ENCODE assay signal across 26 cellular contexts in the genomic region with DNA sequence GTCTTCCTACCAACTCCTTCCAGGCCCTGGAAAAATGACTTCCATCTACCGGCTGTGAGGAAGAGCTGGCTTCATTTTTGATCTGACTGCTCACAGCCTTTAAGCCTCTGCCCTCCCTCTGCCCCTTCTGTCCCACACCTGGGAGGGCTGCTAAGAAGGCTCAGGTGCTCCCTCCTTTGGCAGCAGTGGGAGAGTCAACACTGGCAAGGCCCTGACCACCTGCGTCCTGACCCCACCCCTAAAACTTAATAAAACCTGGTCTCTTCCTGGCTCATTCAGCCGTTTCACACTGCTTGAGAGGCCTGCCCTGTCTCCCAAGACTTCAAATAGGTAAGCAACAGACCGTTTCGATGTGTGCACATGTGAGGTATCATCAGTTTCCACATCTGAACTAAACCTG. TPM values are rescaled to one million over a fixed set of nuclear protein-coding genes. Genes with fewer than 3 reads are reported as not detected.
DNase-seq lines count a peak whose midpoint lies in the region; ATAC-seq, FAIRE-seq and TF ChIP-seq lines count a peak whose summit lies in the region.
"Had no signal": no experiment of that assay in that cellular context is flagged by ENCODE, and none has a peak within 500 bp of the region (broad histone marks: within the 10 kb centered on the region; RNA-seq: fewer than 3 reads in every experiment).

No MANE protein-coding gene starts in this region.

- H3K27ac Mint-ChIP-seq in nephron progenitor cell: peak overlapping the region; percentile 83
- H3K27ac Mint-ChIP-seq: activated naive CD8-positive, alpha-beta T cell treated with anti-CD3 and anti-CD28 coated beads, Interleukin-2, amount 50 U/mL, for 24 hours; stimulated activated naive CD8-positive, alpha-beta T cell treated with anti-CD3 and anti-CD28 coated beads, Interleukin-15, Interleukin-2, amounts not matched to agents 100 ng/mL and 50 ng/mL, for 24 hours had no signal

- TF ChIP-seq CTCF in H1 (IDR thresholded peaks at IDR 0.05; ENCODE audit: control extremely low read depth in 1 of 3, insufficient read depth in 1 of 3, low read depth in 1 of 3, low read length in 3 of 3) (peak; percentile 62 to 78 (median 69)), nephron progenitor cell (IDR thresholded peaks at IDR 0.05) (no peak)

- H3K14ac ChIP-seq in H1 (ENCODE audit: insufficient read length): no peak overlapping the region

- H3K18ac ChIP-seq in H1 (ENCODE audit: extremely low read depth, low read length): no peak overlapping the region

- H2BK12ac ChIP-seq in H1 (ENCODE audit: low read depth, low read length): no peak overlapping the region; the same call in 1 of the 2 replicates

- H3K9ac ChIP-seq in H1 (replicated peaks in 1 of 4; ENCODE audit: extremely low read depth in 1 of 4, low read depth in 3 of 4, low read length in 3 of 4): no peak overlapping the region

- TF ChIP-seq EP300 in H1 (IDR thresholded peaks at IDR 0.05; ENCODE audit: borderline replicate concordance in 1 of 2, low read depth in 2 of 2, low read length in 2 of 2): no peak

- no peak overlapping the region for H3K4me3 Mint-ChIP-seq in nephron progenitor cell
- H3K4me3 Mint-ChIP-seq: activated naive CD8-positive, alpha-beta T cell treated with anti-CD3 and anti-CD28 coated beads, Interleukin-2, amount 50 U/mL, for 24 hours; CD14-positive monocyte; stimulated activated naive CD8-positive, alpha-beta T cell treated with anti-CD3 and anti-CD28 coated beads, Interleukin-15, Interleukin-2, amounts not matched to agents 100 ng/mL and 50 ng/mL, for 24 hours had no signal

- H3K9me3 Mint-ChIP-seq in nephron progenitor cell: no peaks in the 10 kb centered on the region
- H3K9me3 Mint-ChIP-seq: activated naive CD8-positive, alpha-beta T cell treated with anti-CD3 and anti-CD28 coated beads, Interleukin-2, amount 50 U/mL, for 24 hours; CD14-positive monocyte; stimulated activated naive CD8-positive, alpha-beta T cell treated with anti-CD3 and anti-CD28 coated beads, Interleukin-15, Interleukin-2, amounts not matched to agents 100 ng/mL and 50 ng/mL, for 24 hours had no signal

- no peaks in the 10 kb centered on the region; a peak in 1 of 7 replicates for H3K4me1 ChIP-seq in H1 (replicated peaks in 1 of 4; ENCODE audit: control insufficient read depth in 3 of 4, insufficient read depth in 4 of 4, low read length in 3 of 4)

- TF ChIP-seq RAD21 in H1 (IDR thresholded peaks at IDR 0.05 in 1 of 2, conservative IDR thresholded peaks at IDR 0.05 in 1 of 2; ENCODE audit: low read depth in 2 of 2, low read length in 2 of 2): peak; percentile 55 to 69

- H3K4me3 ChIP-seq in H1 (ENCODE audit: extremely low read depth in 1 of 4, insufficient read depth in 2 of 4, low read depth in 3 of 4, low read length in 4 of 4): no peak overlapping the region
- H3K4me3 ChIP-seq: heart left ventricle, left lung had no signal

- CTCF ChIA-PET in H1 (lab: Charles Lee; ENCODE audit: partially characterized antibody): interaction anchor here (0.7 to 2.7 kb wide), 17 partner anchors 8 to 198 kb away, joined by 3 to 14 read pairs (median 5); no protein-coding TSS in a partner anchor

- no peak overlapping the region for H2BK120ac ChIP-seq in H1 (replicated peaks; ENCODE audit: low read depth, low read length)

- peaks cover 39% of the 10 kb centered on the region for H3K36me3 Mint-ChIP-seq in nephron progenitor cell (ENCODE audit: low read depth)

- no peaks in the 10 kb centered on the region; the same call in 1 of the 2 replicates for H3K23me2 ChIP-seq in H1 (ENCODE audit: low read depth, low read length)

- H4K20me1 ChIP-seq in H1 (replicated peaks in 1 of 2; ENCODE audit: control insufficient read depth in 1 of 2, insufficient read depth in 2 of 2, low read length in 2 of 2): peaks cover 0 to 1% of the 10 kb centered on the region in 2 experiments

- no peak overlapping the region for H3K56ac ChIP-seq in H1 (replicated peaks; ENCODE audit: insufficient read length, low read depth, low read length)

- H4K5ac ChIP-seq in H1 (ENCODE audit: insufficient read length, low read depth, low read length): no peak overlapping the region

- ATAC-seq in HG03469 (IDR thresholded peaks at IDR 0.05; ENCODE audit: unreplicated experiment): no peak
- ATAC-seq: activated naive CD8-positive, alpha-beta T cell treated with anti-CD3 and anti-CD28 coated beads, Interleukin-2, amount 50 U/mL, for 24 hours; heart left ventricle; left lung; sciatic nerve; SK-N-SH treated with all-trans-retinoic acid at 6 μM for 48 hours had no signal

- H3K79me2 ChIP-seq in H1 (ENCODE audit: control insufficient read depth in 1 of 2, insufficient read depth in 2 of 2, low read length in 2 of 2): no peaks in the 10 kb centered on the region

- intact Hi-C loops in head of caudate nucleus (cut with DNase I): no loop called here

- no peak overlapping the region for H3K4me2 ChIP-seq in H1 (ENCODE audit: insufficient read depth in 1 of 2, low read depth in 2 of 2, low read length in 2 of 2)

- POLR2A ChIA-PET in H1 (lab: Charles Lee; ENCODE audit: partially characterized antibody): interaction anchor here (0.8 to 1.7 kb wide), 2 partner anchors 123 to 184 kb away, joined by 3 to 5 read pairs; no protein-coding TSS in a partner anchor

- H2BK20ac ChIP-seq in H1 (ENCODE audit: low read length): no peak overlapping the region

- no peak overlapping the region for H4K8ac ChIP-seq in H1 (ENCODE audit: extremely low read depth, insufficient read depth, low read length)

- no peaks in the 10 kb centered on the region for H3K9me3 ChIP-seq in H1 (ENCODE audit: insufficient read depth in 2 of 2, low read depth in 1 of 2, low read length in 1 of 2)
- H3K9me3 ChIP-seq: heart left ventricle, left lung had no signal

- H2BK5ac ChIP-seq in H1 (ENCODE audit: low read depth, low read length): peak overlapping the region; percentile 66

- DNase-seq in GM12891 (ENCODE audit: insufficient read length, low spot score): no peak
- DNase-seq in NCI-H69 (lab: John Stamatoyannopoulos, UW): peak; percentile 62
- DNase-seq in H1 (ENCODE audit: low read depth in 1 of 2, low spot score in 2 of 2): peak; percentile 23 to 55
- DNase-seq in nephron progenitor cell: no peak
- no peak for DNase-seq in stimulated activated CD4-positive, alpha-beta T cell treated with anti-CD3 and anti-CD28 coated beads, Interleukin-4, amount 100 ng/mL, for 4 hours
- no peak for DNase-seq in head of caudate nucleus
- no peak for DNase-seq in NOMO-1 treated with DMSO at 0.1 percent for 48 hours (lab: John Stamatoyannopoulos, UW; ENCODE audit: unreplicated experiment)
- DNase-seq: activated CD4-positive, alpha-beta T cell treated with anti-CD3 and anti-CD28 coated beads, Interleukin-2, amount 50 U/mL, for 48 hours; activated CD8-positive, alpha-beta memory T cell treated with anti-CD3 and anti-CD28 coated beads, Interleukin-2, amount 50 U/mL, for 4 hours; activated effector memory CD4-positive, alpha-beta T cell treated with Interleukin-2 at 50 U/mL for 16 hours; activated naive CD8-positive, alpha-beta T cell treated with anti-CD3 and anti-CD28 coated beads, Interleukin-2, amount 50 U/mL, for 24 hours; heart left ventricle; KG1; left lung; midbrain; NCI-H1436 treated with DMSO at 0.1 percent for 48 hours; NCI-H2171; NCI-H524; T-helper 9 cell had no signal

- H3K27me3 Mint-ChIP-seq in nephron progenitor cell (ENCODE audit: low read depth, poor library complexity): peaks cover 4% of the 10 kb centered on the region
- H3K27me3 Mint-ChIP-seq: activated naive CD8-positive, alpha-beta T cell treated with anti-CD3 and anti-CD28 coated beads, Interleukin-2, amount 50 U/mL, for 24 hours; stimulated activated naive CD8-positive, alpha-beta T cell treated with anti-CD3 and anti-CD28 coated beads, Interleukin-15, Interleukin-2, amounts not matched to agents 100 ng/mL and 50 ng/mL, for 24 hours had no signal

- H3K23ac ChIP-seq in H1 (ENCODE audit: insufficient read length): no peak overlapping the region

- no peak overlapping the region for H4K91ac ChIP-seq in H1 (replicated peaks; ENCODE audit: insufficient read length, low read length)

- H3K27me3 ChIP-seq in H1 (replicated peaks in 1 of 4; ENCODE audit: control insufficient read depth in 3 of 4, extremely low read depth in 1 of 4, insufficient read depth in 3 of 4, low read length in 3 of 4): no peaks in the 10 kb centered on the region
- H3K27me3 ChIP-seq: heart left ventricle, left lung had no signal

- no peaks in the 10 kb centered on the region for H3K79me1 ChIP-seq in H1 (ENCODE audit: low read depth, low read length)

- TF ChIP-seq POLR2A in GM12891 (IDR thresholded peaks at IDR 0.05; ENCODE audit: low read depth, low read length) (no peak), H1 (IDR thresholded peaks at IDR 0.05; ENCODE audit: control extremely low read depth in 1 of 2, low read depth in 2 of 2, low read length in 2 of 2) (no peak)

- no peak overlapping the region for H2AFZ ChIP-seq in H1 (ENCODE audit: low read length)

- no peak overlapping the region for H3K4ac ChIP-seq in H1 (replicated peaks; ENCODE audit: insufficient read length, low read depth, low read length)

- H2BK15ac ChIP-seq in H1 (ENCODE audit: low read length): no peak overlapping the region

- H3K4me1 Mint-ChIP-seq in nephron progenitor cell: peaks cover 39% of the 10 kb centered on the region

- FAIRE-seq in GM12891 (lab: Jason Lieb, UNC) (peak; percentile 33), H1 (lab: Jason Lieb, UNC) (peak; percentile 45)

- WGBS in H1 (ENCODE audit: extremely low coverage in 1 of 2, insufficient coverage in 1 of 2, insufficient read length in 1 of 2, insufficient replicate concordance in 2 of 2, low coverage in 1 of 2, low lambda C conversion rate in 2 of 2, missing lambda C conversion rate in 1 of 2), 2 experiments: 77% methylated on average over 5 of the region's 5 CpGs; no CpG with 5 or more reads in 1 of the 2 experiments

- H3K36me3 ChIP-seq in H1 (ENCODE audit: control insufficient read depth in 2 of 4, insufficient read depth in 4 of 4, low read length in 3 of 4): peaks cover 0 to 3% (median 0%) of the 10 kb centered on the region in 4 experiments; a peak in 2 of 8 replicates

- H2AK5ac ChIP-seq in H1 (ENCODE audit: low read depth, low read length): no peak overlapping the region

- no peak overlapping the region for H3K27ac ChIP-seq in H1 (ENCODE audit: low read depth, low read length)
- H3K27ac ChIP-seq: epithelial cell of prostate, heart left ventricle, left lung, RWPE1 had no signal

RNA-seq across cellular contexts. Expression of a gene that starts 52.1 kb away (rescaled TPM):
- 9.8 TPM for polyA plus RNA-seq in GM12891 (2012; ENCODE audit: low read depth, missing spikeins)
- total RNA-seq in H1 (2021; fragmentation: NEBNext Ultra II Directional; extraction: Animal tissue kit (Norgen Biotek cat#: 25700)): 27.9 and 31.0 TPM in 2 replicates
- polyA plus RNA-seq in H1 (2011; rRNA removed): 17.0 and 22.2 TPM in 2 replicates
- 19.2 TPM for polyA plus RNA-seq in H1 (2011; cell fraction: cytosol; rRNA removed)
- polyA plus RNA-seq in H1 (2011; cell fraction: nucleus; rRNA removed): 50.8 TPM
- polyA plus RNA-seq in H1 (2012, experiment 1 of 2): 18.0 to 23.0 TPM (median 22.0 TPM) in 4 replicates
- 10.1 TPM for polyA plus RNA-seq in H1 (2012, experiment 2 of 2)
- polyA plus RNA-seq in H1 (2013, experiment 1 of 2): 12.8 TPM
- 12.8 TPM for polyA plus RNA-seq in H1 (2013, experiment 2 of 2)
- polyA minus RNA-seq in H1 (2011; rRNA and poly(A)+ RNA removed): 22.5 and 27.2 TPM in 2 replicates
- 13.9 TPM for polyA minus RNA-seq in H1 (2011; cell fraction: cytosol; rRNA and poly(A)+ RNA removed)
- polyA minus RNA-seq in H1 (2011; cell fraction: nucleus; rRNA and poly(A)+ RNA removed): 29.4 TPM

RNA-seq across cellular contexts. Expression of a gene that starts 55.2 kb away (rescaled TPM):
- 1.6 TPM for polyA plus RNA-seq in GM12891 (2012; ENCODE audit: low read depth, missing spikeins)
- total RNA-seq in H1 (2021; fragmentation: NEBNext Ultra II Directional; extraction: Animal tissue kit (Norgen Biotek cat#: 25700)): 16.0 and 19.2 TPM in 2 replicates
- polyA plus RNA-seq in H1 (2011; rRNA removed): 15.5 and 20.8 TPM in 2 replicates
- 9.2 TPM for polyA plus RNA-seq in H1 (2011; cell fraction: cytosol; rRNA removed)
- polyA plus RNA-seq in H1 (2011; cell fraction: nucleus; rRNA removed): 35.9 TPM
- 6.6 to 9.0 TPM (median 7.2 TPM) in 4 replicates for polyA plus RNA-seq in H1 (2012, experiment 1 of 2)
- 0.45 TPM for polyA plus RNA-seq in H1 (2012, experiment 2 of 2)
- polyA plus RNA-seq in H1 (2013, experiment 1 of 2): 6.9 TPM
- 6.1 TPM for polyA plus RNA-seq in H1 (2013, experiment 2 of 2)
- 58.7 and 59.5 TPM in 2 replicates for polyA minus RNA-seq in H1 (2011; rRNA and poly(A)+ RNA removed)
- polyA minus RNA-seq in H1 (2011; cell fraction: cytosol; rRNA and poly(A)+ RNA removed): 25.2 TPM
- 20.4 TPM for polyA minus RNA-seq in H1 (2011; cell fraction: nucleus; rRNA and poly(A)+ RNA removed)

Comparison
In these comparisons a context has a peak if more than half of its experiments do, and no peak if none do; other contexts are left out.
1. DNase-seq: peak in NCI-H69 (single experiment) and H1 (2 of 2); none in GM12891 (single experiment), nephron progenitor cell (single experiment), stimulated activated CD4-positive, alpha-beta T cell treated with anti-CD3 and anti-CD28 coated beads, Interleukin-4, amount 100 ng/mL, for 4 hours (0 of 2), head of caudate nucleus (0 of 42) and NOMO-1 treated with DMSO at 0.1 percent for 48 hours (single experiment).